In genomic region chr7:134636008-134636449, GRCh38 we compare ENCODE assay signal across 1 cellular context.
TF ChIP-seq lines count a peak whose summit lies in the region.

No MANE protein-coding gene starts in this region.

TF ChIP-seq in K562, 482 proteins besides CTCF, POLR2A, EP300 and RAD21 (continued from another document):
- no peak for TF ChIP-seq HINFP (tag; conservative IDR thresholded peaks at IDR 0.05; ENCODE audit: low read depth)
- peak; percentile 16; the same call in 1 of the 2 replicates for TF ChIP-seq MAFF (IDR thresholded peaks at IDR 0.05; ENCODE audit: low read length)
- TF ChIP-seq MTF1 (CRISPR knock-in tag; IDR thresholded peaks at IDR 0.05; ENCODE audit: borderline replicate concordance) = no peak
- no peak for TF ChIP-seq NR3C1 (CRISPR knock-in tag; IDR thresholded peaks at IDR 0.05)
- TF ChIP-seq ZBTB17 (CRISPR knock-in tag; IDR thresholded peaks at IDR 0.05) = no peak
- TF ChIP-seq, protein P1, sequence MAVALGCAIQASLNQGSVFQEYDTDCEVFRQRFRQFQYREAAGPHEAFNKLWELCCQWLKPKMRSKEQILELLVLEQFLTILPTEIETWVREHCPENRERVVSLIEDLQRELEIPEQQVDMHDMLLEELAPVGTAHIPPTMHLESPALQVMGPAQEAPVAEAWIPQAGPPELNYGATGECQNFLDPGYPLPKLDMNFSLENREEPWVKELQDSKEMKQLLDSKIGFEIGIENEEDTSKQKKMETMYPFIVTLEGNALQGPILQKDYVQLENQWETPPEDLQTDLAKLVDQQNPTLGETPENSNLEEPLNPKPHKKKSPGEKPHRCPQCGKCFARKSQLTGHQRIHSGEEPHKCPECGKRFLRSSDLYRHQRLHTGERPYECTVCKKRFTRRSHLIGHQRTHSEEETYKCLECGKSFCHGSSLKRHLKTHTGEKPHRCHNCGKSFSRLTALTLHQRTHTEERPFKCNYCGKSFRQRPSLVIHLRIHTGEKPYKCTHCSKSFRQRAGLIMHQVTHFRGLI (CRISPR knock-in tag; IDR thresholded peaks at IDR 0.05) = no peak
- TF ChIP-seq RBFOX2 (IDR thresholded peaks at IDR 0.05; ENCODE audit: low read depth, low read length) = no peak
- TF ChIP-seq ZNF592 (IDR thresholded peaks at IDR 0.05) = no peak
